Comparison of ENCODE assay signal across 27 cellular contexts in genomic region chr21:35971824-35972223, GRCh38.
"Had no signal": no experiment of that assay in that cellular context is flagged by ENCODE, and none has a peak within 500 bp of the region (broad histone marks: within the 10 kb centered on the region; RNA-seq: fewer than 3 reads in every experiment).

No MANE protein-coding gene starts in this region.

- H3K9me3 ChIP-seq: ascending aorta had no signal

- FAIRE-seq: TTC549 had no signal

- H3K27me3 ChIP-seq: ascending aorta, cardiac muscle cell had no signal

- H3K27ac ChIP-seq: ascending aorta, cardiac muscle cell, VCaP had no signal

- DNase-seq: activated B cell treated with CpG ODN at 0.5 μM for 24 hours; activated CD4-positive, alpha-beta memory T cell treated with anti-CD3 and anti-CD28 coated beads for 36 hours; activated CD4-positive, alpha-beta T cell treated with anti-CD3 and anti-CD28 coated beads for 4 hours; activated CD4-positive, alpha-beta T cell treated with anti-CD3 and anti-CD28 coated beads, Interleukin-2, amount 10 ng/mL, durations not matched to agents 24 days and 14 days; activated CD4-positive, alpha-beta T cell treated with anti-CD3 and anti-CD28 coated beads, Interleukin-2, amount 50 U/mL, for 1 hour; activated CD4-positive, alpha-beta T cell treated with anti-CD3 and anti-CD28 coated beads, Interleukin-2, amount 50 U/mL, for 4 hours; activated CD4-positive, CD25-positive, alpha-beta regulatory T cell treated with anti-CD3 and anti-CD28 coated beads, Interleukin-2, amount 50 U/mL, for 72 hours; activated CD8-positive, alpha-beta memory T cell treated with anti-CD3 and anti-CD28 coated beads, Interleukin-2, amount 50 U/mL, for 4 hours; activated CD8-positive, alpha-beta T cell treated with anti-CD3 and anti-CD28 coated beads for 36 hours; activated effector memory CD4-positive, alpha-beta T cell treated with Interleukin-2 at 50 U/mL for 16 hours; activated gamma-delta T cell; activated naive CD4-positive, alpha-beta T cell treated with anti-CD3 and anti-CD28 coated beads, Interleukin-2, amount 10 ng/mL, durations not matched to agents 7 days and 5 days; activated naive CD4-positive, alpha-beta T cell treated with Interleukin-2 at 50 U/mL for 16 hours; activated naive CD8-positive, alpha-beta T cell treated with anti-CD3 and anti-CD28 coated beads, Interleukin-2, amount 10 ng/mL, durations not matched to agents 7 days and 5 days; activated naive CD8-positive, alpha-beta T cell treated with anti-CD3 and anti-CD28 coated beads, Interleukin-2, amount 50 U/mL, for 24 hours; activated T-cell treated with anti-CD3 and anti-CD28 coated beads, Interleukin-2, amount 50 U/mL, for 24 hours; activated T-cell treated with anti-CD3 and anti-CD28 coated beads, Interleukin-2, amount 50 U/mL, for 48 hours; amygdala; anterior cingulate cortex; caudate nucleus; T-helper 1 cell; T-helper 2 cell; T-helper 9 cell had no signal

- H3K4me1 ChIP-seq: ascending aorta had no signal

- ATAC-seq: activated CD8-positive, alpha-beta T cell treated with anti-CD3 and anti-CD28 coated beads for 36 hours; activated naive CD8-positive, alpha-beta T cell treated with anti-CD3 and anti-CD28 coated beads, Interleukin-2, amount 50 U/mL, for 24 hours had no signal

- H3K36me3 ChIP-seq: ascending aorta, cardiac muscle cell had no signal

- H3K4me3 ChIP-seq: ascending aorta, cardiac muscle cell had no signal
